8 cellular contexts compared by ENCODE assay signal in genomic region chr7:149422914-149423285, GRCh38. TPM values are rescaled to one million over a fixed set of nuclear protein-coding genes. Genes with fewer than 3 reads are reported as not detected.
DNase-seq lines count a peak whose midpoint lies in the region; ATAC-seq and TF ChIP-seq lines count a peak whose summit lies in the region.

No MANE protein-coding gene starts in this region.

- ATAC-seq in GM18867 (IDR thresholded peaks at IDR 0.05; ENCODE audit: unreplicated experiment), result peak; percentile 11
- ATAC-seq in GM18502 (IDR thresholded peaks at IDR 0.05; ENCODE audit: poor library complexity, unreplicated experiment), result no peak

- H3K9me2 ChIP-seq in MM.1S (replicated peaks; ENCODE audit: insufficient read depth, low read length), result no peaks in the 10 kb centered on the region

- H3F3A ChIP-seq in MM.1S (ENCODE audit: insufficient read depth, low read length), result no peaks in the 10 kb centered on the region

- H4K20me1 ChIP-seq in MM.1S (ENCODE audit: insufficient read depth, low read length), result no peaks in the 10 kb centered on the region

- H3K4me2 ChIP-seq in MM.1S (ENCODE audit: low read depth, low read length), result peak overlapping the region; percentile 89

- in situ Hi-C loops in brain microvascular endothelial cell (cut with HindIII; ENCODE audit: low pct_ligation_motif_present, low sequenced_read_pairs) (no loop called here), ACHN (cut with HindIII; ENCODE audit: low pct_ligation_motif_present, low pct_unique_long_range_greater_than_20kb, low sequenced_read_pairs) (no loop called here)

- H3K27me3 ChIP-seq in MM.1S (replicated peaks; ENCODE audit: insufficient read depth, low read length), result no peaks in the 10 kb centered on the region
- H3K27me3 ChIP-seq in brain microvascular endothelial cell (replicated peaks), result no peaks in the 10 kb centered on the region
- no peaks in the 10 kb centered on the region for H3K27me3 ChIP-seq in mononuclear cell (ENCODE audit: insufficient read depth, low read length)

- H3K4me3 ChIP-seq in MM.1S (ENCODE audit: low read length) (peak overlapping the region; percentile 57), brain microvascular endothelial cell (ENCODE audit: low read depth, low read length) (peak overlapping the region; percentile 54), mononuclear cell (ENCODE audit: low read length) (peak overlapping the region; percentile 52), urinary bladder (ENCODE audit: low read depth, low read length) (peak overlapping the region; percentile 28)

- WGBS in urinary bladder, result 6% methylated on average over 34 of the region's 34 CpGs

- no peak for DNase-seq in MM.1S
- DNase-seq in brain microvascular endothelial cell, result no peak
- no peak for DNase-seq in NCI-H1930 (lab: John Stamatoyannopoulos, UW)
- DNase-seq in ACHN, result no peak

- TF ChIP-seq CTCF in MM.1S (IDR thresholded peaks at IDR 0.05; ENCODE audit: low read length), result no peak
- no peak for TF ChIP-seq CTCF in brain microvascular endothelial cell (IDR thresholded peaks at IDR 0.05; ENCODE audit: low read depth, low read length, missing control alignments)

- H3K9ac ChIP-seq in MM.1S (ENCODE audit: low read length), result peak overlapping the region; percentile 26; the same call in 1 of the 2 replicates

- H3K79me2 ChIP-seq in MM.1S (ENCODE audit: low read length), result no peaks in the 10 kb centered on the region

- H3K36me3 ChIP-seq in MM.1S (replicated peaks; ENCODE audit: insufficient read depth, low read length) (no peaks in the 10 kb centered on the region), brain microvascular endothelial cell (replicated peaks) (no peaks in the 10 kb centered on the region), urinary bladder (ENCODE audit: insufficient read depth) (no peaks in the 10 kb centered on the region)

- H3K9me3 ChIP-seq in MM.1S (replicated peaks; ENCODE audit: insufficient read depth, low read length) (no peaks in the 10 kb centered on the region), mononuclear cell (ENCODE audit: low read depth, low read length) (no peaks in the 10 kb centered on the region)

- no peaks in the 10 kb centered on the region for H3K4me1 ChIP-seq in MM.1S (ENCODE audit: low read length)
- H3K4me1 ChIP-seq in mononuclear cell (ENCODE audit: insufficient read depth, low read length), result peaks cover 16% of the 10 kb centered on the region
- H3K4me1 ChIP-seq in urinary bladder (ENCODE audit: insufficient read depth), result no peaks in the 10 kb centered on the region

- H3K27ac ChIP-seq in MM.1S (ENCODE audit: low read length), result no peak overlapping the region
- no peak overlapping the region for H3K27ac ChIP-seq in brain microvascular endothelial cell
- peak overlapping the region; percentile 28 for H3K27ac ChIP-seq in urinary bladder (ENCODE audit: low read depth)

- H2AFZ ChIP-seq in MM.1S (ENCODE audit: low read length), result peak overlapping the region; percentile 98

RNA-seq across cellular contexts. Expression of gene ZNF777, which starts 38.0 kb away (rescaled TPM):
- total RNA-seq in mononuclear cell, result 10.8 TPM
- 2.7 TPM for total RNA-seq in urinary bladder
- 15.0 TPM for polyA plus RNA-seq in urinary bladder
